Comparison of ENCODE assay signal across 20 cellular contexts in genomic region chr15:94236638-94237037, GRCh38. TPM values are rescaled to one million over a fixed set of nuclear protein-coding genes. Genes with fewer than 3 reads are reported as not detected.
DNase-seq lines count a peak whose midpoint lies in the region; ATAC-seq, FAIRE-seq and TF ChIP-seq lines count a peak whose summit lies in the region.
"Had no signal": no experiment of that assay in that cellular context is flagged by ENCODE, and none has a peak within 500 bp of the region (broad histone marks: within the 10 kb centered on the region; RNA-seq: fewer than 3 reads in every experiment).

No MANE protein-coding gene starts in this region.

- FAIRE-seq in urothelium cell line (lab: Jason Lieb, UNC): peak; percentile 53

- no peak for DNase-seq in left ventricle myocardium superior
- DNase-seq in cardiac septum (ENCODE audit: low spot score): no peak
- DNase-seq in RWPE1 (ENCODE audit: low spot score): no peak
- DNase-seq in foreskin keratinocyte: peak; percentile 39 to 72
- no peak for DNase-seq in urothelium cell line (ENCODE audit: low spot score)
- DNase-seq in NCI-H2029 treated with DMSO at 0.1 percent for 48 hours (lab: John Stamatoyannopoulos, UW): no peak
- DNase-seq in NCI-H1930 (lab: John Stamatoyannopoulos, UW): no peak
- DNase-seq: activated naive CD4-positive, alpha-beta T cell treated with Interleukin-2 at 50 U/mL for 16 hours; dorsolateral prefrontal cortex; esophagus squamous epithelium; GM23248; heart left ventricle; MM.1S; NCI-H526; PC-9; retina; stimulated activated CD4-positive, alpha-beta T cell treated with anti-CD3 and anti-CD28 coated beads, Interleukin-15, amount 100 ng/mL, for 24 hours had no signal

- POLR2A ChIA-PET in RWPE1 (lab: Yijun Ruan, JAX; ENCODE audit: low non-redundant PET): no interaction called here

- ATAC-seq in left ventricle myocardium superior: peak; percentile 15
- peak; percentile 46 for ATAC-seq in foreskin keratinocyte
- ATAC-seq in HG03280 (IDR thresholded peaks at IDR 0.05; ENCODE audit: unreplicated experiment): no peak
- ATAC-seq: activated CD4-positive, CD25-positive, alpha-beta regulatory T cell treated with anti-CD3 and anti-CD28 coated beads, Interleukin-2, amount 50 U/mL, for 24 hours; body of pancreas; heart left ventricle had no signal

- H3K27ac ChIP-seq in RWPE1: peak overlapping the region; percentile 46
- no peak overlapping the region for H3K27ac ChIP-seq in foreskin keratinocyte
- H3K27ac ChIP-seq: body of pancreas, dorsolateral prefrontal cortex, esophagus squamous epithelium, GM23248, PC-9 had no signal

- H3K4me1 ChIP-seq in foreskin keratinocyte: peaks cover 49% of the 10 kb centered on the region

- intact Hi-C loops in left ventricle myocardium superior (cut with micrococcal nuclease): no loop called here
- intact Hi-C loops in cardiac septum (cut with DNase I): no loop called here

- CTCF ChIA-PET in RWPE1 (lab: Yijun Ruan, JAX): no interaction called here

- H3K27me3 ChIP-seq in foreskin keratinocyte: no peaks in the 10 kb centered on the region
- H3K27me3 ChIP-seq: body of pancreas had no signal

- TF ChIP-seq CTCF in RWPE1 (conservative IDR thresholded peaks at IDR 0.05; ENCODE audit: low read depth): no peak
- no peak for TF ChIP-seq CTCF in foreskin keratinocyte (conservative IDR thresholded peaks at IDR 0.05)

RNA-seq across cellular contexts. Expression of gene MCTP2, which starts 5.3 kb away (rescaled TPM):
- total RNA-seq in left ventricle myocardium superior: 2.1 TPM
- total RNA-seq in cardiac septum: 1.5 TPM
- 13.4 and 14.5 TPM in 2 replicates for total RNA-seq in foreskin keratinocyte
- 2.7 TPM in 2 replicates for polyA plus RNA-seq in foreskin keratinocyte

Comparison
In these comparisons a context has a peak if more than half of its experiments do, and no peak if none do; other contexts are left out.
1. DNase-seq: peak in foreskin keratinocyte (2 of 2); none in left ventricle myocardium superior (single experiment), cardiac septum (single experiment), RWPE1 (single experiment), urothelium cell line (single experiment), NCI-H2029 treated with DMSO at 0.1 percent for 48 hours (single experiment) and NCI-H1930 (0 of 2).